11 cellular contexts compared by ENCODE assay signal in the genomic region with DNA sequence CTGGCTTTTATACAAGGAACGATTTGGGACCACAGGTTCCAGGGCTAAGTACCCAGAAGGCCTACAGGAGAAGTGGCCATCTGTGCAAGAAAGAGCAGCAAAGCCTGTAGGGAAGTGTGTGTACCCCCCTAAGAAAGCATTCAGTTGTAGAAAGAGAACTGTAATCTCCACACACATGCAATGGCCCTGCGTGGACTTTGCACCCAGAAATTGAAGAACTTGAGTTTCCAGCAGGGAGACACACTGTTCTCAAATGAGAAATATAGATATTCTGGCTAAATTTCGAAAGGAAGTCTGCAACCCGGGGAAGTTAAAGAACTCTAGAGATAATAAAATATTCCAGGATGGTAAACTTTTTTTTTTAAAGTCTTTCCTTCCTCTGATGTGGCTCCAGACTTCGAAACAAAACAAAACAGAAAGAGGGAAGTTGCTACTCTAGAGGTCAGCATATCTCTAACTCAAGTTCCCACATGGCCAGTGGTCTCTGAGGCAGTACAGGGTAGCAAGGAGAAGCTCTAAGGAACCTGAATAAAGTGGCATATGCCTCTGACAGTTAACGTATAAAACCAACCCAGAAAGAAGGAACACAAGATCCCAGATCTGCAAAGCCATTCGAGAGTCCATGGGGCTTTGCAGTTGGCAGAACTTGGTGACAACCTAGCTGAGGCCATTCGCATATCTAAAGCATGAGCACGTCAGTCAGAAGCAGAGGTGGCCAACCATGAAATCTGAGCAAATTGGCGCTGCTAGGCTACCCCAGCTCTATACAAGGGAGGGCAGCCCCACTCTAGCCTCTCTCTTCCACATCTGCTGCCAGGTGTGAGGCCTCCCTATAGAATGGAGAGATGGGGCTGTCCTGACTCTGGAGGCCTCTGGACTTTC. TPM values are rescaled to one million over a fixed set of nuclear protein-coding genes. Genes with fewer than 3 reads are reported as not detected.
DNase-seq lines count a peak whose midpoint lies in the region; ATAC-seq and TF ChIP-seq lines count a peak whose summit lies in the region.
"Had no signal": no experiment of that assay in that cellular context is flagged by ENCODE, and none has a peak within 500 bp of the region (broad histone marks: within the 10 kb centered on the region; RNA-seq: fewer than 3 reads in every experiment).

No MANE protein-coding gene starts in this region.

- no peaks in the 10 kb centered on the region for H3K27me3 ChIP-seq in esophagus squamous epithelium

- ATAC-seq in GM18511 (IDR thresholded peaks at IDR 0.05; ENCODE audit: unreplicated experiment) = peak; percentile 57
- no peak for ATAC-seq in GM19463 (IDR thresholded peaks at IDR 0.05; ENCODE audit: unreplicated experiment)
- no peak for ATAC-seq in esophagus mucosa
- ATAC-seq: effector memory CD8-positive, alpha-beta T cell had no signal

- no peaks in the 10 kb centered on the region for H3K9me3 ChIP-seq in esophagus squamous epithelium

- H3K4me3 ChIP-seq in esophagus squamous epithelium = no peak overlapping the region

- intact Hi-C loops in esophagus squamous epithelium (cut with DNase I) = no loop called here

- H3K4me1 ChIP-seq in esophagus squamous epithelium = peaks cover 0 to 33% (median 9%) of the 10 kb centered on the region in 3 donors

- WGBS in esophagus squamous epithelium, 2 donors = 52 to 57% methylated on average over 9 to 10 of the region's 10 CpGs

- peak; percentile 71 for DNase-seq in NOMO-1 treated with dmso at 0.1 percent for 144 hours (lab: John Stamatoyannopoulos, UW; ENCODE audit: unreplicated experiment)
- DNase-seq in esophagus squamous epithelium (lab: John Stamatoyannopoulos, UW) = no peak
- DNase-seq in pons (ENCODE audit: low spot score) = peak; percentile 72
- no peak for DNase-seq in NCI-H2029 treated with DMSO at 0.1 percent for 48 hours (lab: John Stamatoyannopoulos, UW)
- no peak for DNase-seq in ecto neural progenitor cell (ENCODE audit: low spot score)
- DNase-seq: effector memory CD8-positive, alpha-beta T cell; NCI-H1417 treated with DMSO at 0.1 percent for 48 hours; NCI-H774 had no signal

- no peak for TF ChIP-seq CTCF in esophagus squamous epithelium (IDR thresholded peaks at IDR 0.05)

- no peak for TF ChIP-seq POLR2A in esophagus squamous epithelium (IDR thresholded peaks at IDR 0.05)

- peak overlapping the region in 3 of 4 donors; percentile 17 to 69 (median 55) for H3K27ac ChIP-seq in esophagus squamous epithelium

- H3K36me3 ChIP-seq in esophagus squamous epithelium = no peaks in the 10 kb centered on the region

RNA-seq across cellular contexts. Expression of a gene that starts 56.6 kb away (rescaled TPM):
- total RNA-seq in esophagus squamous epithelium (10 to 100 TPM in 2 of 4 donors, 1 to 10 TPM in 1, under 1 TPM in 1; 0.68 to 36.6 (median 11.8) TPM), esophagus mucosa (4.0 TPM)

Comparison
In these comparisons a context has a peak if more than half of its experiments do, and no peak if none do; other contexts are left out.
1. DNase-seq: peak in NOMO-1 treated with dmso at 0.1 percent for 144 hours (single experiment) and pons (single experiment); none in esophagus squamous epithelium (single experiment), NCI-H2029 treated with DMSO at 0.1 percent for 48 hours (single experiment) and ecto neural progenitor cell (single experiment).